27 cellular contexts compared by ENCODE assay signal in genomic region chr4:127978930-127979329, GRCh38. TPM values are rescaled to one million over a fixed set of nuclear protein-coding genes. Genes with fewer than 3 reads are reported as not detected.
DNase-seq lines count a peak whose midpoint lies in the region; ATAC-seq, FAIRE-seq and TF ChIP-seq lines count a peak whose summit lies in the region.
"Had no signal": no experiment of that assay in that cellular context is flagged by ENCODE, and none has a peak within 500 bp of the region (broad histone marks: within the 10 kb centered on the region; RNA-seq: fewer than 3 reads in every experiment).

No MANE protein-coding gene starts in this region.

- intact Hi-C loops in GM12878 (cut with micrococcal nuclease; ENCODE audit: unreplicated experiment) = no loop called here

- no peak for TF ChIP-seq CTCF in GM12878 (IDR thresholded peaks at IDR 0.05 in 2 of 3, conservative IDR thresholded peaks at IDR 0.05 in 1 of 3; ENCODE audit: control insufficient read depth in 2 of 3, extremely low read depth in 1 of 3, insufficient read depth in 1 of 3, low read depth in 3 of 3, low read length in 3 of 3)
- no peak for TF ChIP-seq CTCF in tibial nerve (IDR thresholded peaks at IDR 0.05)
- no peak for TF ChIP-seq CTCF in glutamatergic neuron (IDR thresholded peaks at IDR 0.05; ENCODE audit: partially characterized antibody, unreplicated experiment)

- H3K27ac ChIP-seq in GM12878 (ENCODE audit: control insufficient read depth, insufficient read depth) = no peak overlapping the region
- H3K27ac ChIP-seq in tibial nerve = no peak overlapping the region
- H3K27ac ChIP-seq: 22Rv1, BLaER1 had no signal

- H3K9me3 ChIP-seq in GM12878 (replicated peaks; ENCODE audit: control insufficient read depth, insufficient read depth, low read length) = peaks cover 2% of the 10 kb centered on the region; the same call in 2 of the 3 replicates
- H3K9me3 ChIP-seq in tibial nerve = peaks cover 0 to 4% (median 0%) of the 10 kb centered on the region in 4 donors
- H3K9me3 ChIP-seq: BE2C had no signal

- no peak overlapping the region for H3K4me3 Mint-ChIP-seq in glutamatergic neuron (ENCODE audit: unreplicated experiment)
- no peak overlapping the region for H3K4me3 Mint-ChIP-seq in stimulated activated naive CD8-positive, alpha-beta T cell treated with anti-CD3 and anti-CD28 coated beads, Interleukin-15, amount 100 ng/mL, for 72 hours
- H3K4me3 Mint-ChIP-seq: CD14-positive monocyte; CD4-positive, alpha-beta memory T cell; CD4-positive, CD25-positive, alpha-beta regulatory T cell; CD8-positive, alpha-beta memory T cell had no signal

- BruUV-seq in GM12878 (replicated peaks; lab: Mats Ljungman, UMichigan) = no TSS peak

- CTCF ChIA-PET in GM12878 (lab: Yijun Ruan, JAX) = interaction anchor here (1.2 to 1.5 kb wide), 2 partner anchors 20 to 26 kb away, joined by 3 read pairs; no protein-coding TSS in a partner anchor

- no peaks in the 10 kb centered on the region for H3K36me3 Mint-ChIP-seq in glutamatergic neuron (ENCODE audit: unreplicated experiment)

- H3K27me3 ChIP-seq in GM12878 (replicated peaks in 1 of 2; ENCODE audit: control insufficient read depth in 2 of 2, insufficient read depth in 2 of 2, low read length in 1 of 2) (no peaks in the 10 kb centered on the region), tibial nerve (no peaks in the 10 kb centered on the region)
- H3K27me3 ChIP-seq: BE2C, BLaER1 had no signal

- H3K79me2 ChIP-seq in GM12878 (ENCODE audit: control insufficient read depth, insufficient read depth, low read length) = peaks cover 2% of the 10 kb centered on the region

- TF ChIP-seq RAD21 in GM12878 (IDR thresholded peaks at IDR 0.05; ENCODE audit: insufficient read depth, low read depth, low read length) = no peak

- no peak overlapping the region for H3K4me2 ChIP-seq in GM12878 (ENCODE audit: control insufficient read depth, insufficient read depth)
- H3K4me2 ChIP-seq: BLaER1 had no signal

- no peaks in the 10 kb centered on the region for H4K20me1 ChIP-seq in GM12878 (ENCODE audit: control insufficient read depth, insufficient read depth)
- H4K20me1 ChIP-seq: BLaER1 had no signal

- no peak overlapping the region for H2AFZ ChIP-seq in GM12878 (ENCODE audit: control insufficient read depth, low read depth, low read length)

- SMC1A ChIA-PET in GM12878 (lab: Charles Lee; ENCODE audit: uncharacterized antibody, unreplicated experiment) = interaction anchor here (1.5 to 3.9 kb wide), 2 partner anchors 13 to 19 kb away, joined by 4 to 12 read pairs; partner anchors contain the start of genes ABHD18 and MFSD8

- TF ChIP-seq POLR2A in GM12878 (IDR thresholded peaks at IDR 0.05; ENCODE audit: low read depth, low read length) (no peak), tibial nerve (IDR thresholded peaks at IDR 0.05) (no peak)

- no peak overlapping the region for H3K4me3 ChIP-seq in GM12878
- H3K4me3 ChIP-seq in tibial nerve = no peak overlapping the region
- H3K4me3 ChIP-seq: BLaER1 had no signal

- H3K4me1 Mint-ChIP-seq in glutamatergic neuron (ENCODE audit: low read depth, unreplicated experiment) = no peaks in the 10 kb centered on the region
- peaks cover 7% of the 10 kb centered on the region for H3K4me1 Mint-ChIP-seq in stimulated activated naive CD8-positive, alpha-beta T cell treated with anti-CD3 and anti-CD28 coated beads, Interleukin-15, amount 100 ng/mL, for 72 hours
- H3K4me1 Mint-ChIP-seq: CD14-positive monocyte had no signal

- H3K9ac ChIP-seq in GM12878 (ENCODE audit: control insufficient read depth, insufficient read depth, low read length) = no peak overlapping the region
- H3K9ac ChIP-seq: BLaER1 had no signal

- FAIRE-seq in A204.1 (lab: Jason Lieb, UNC) (peak; percentile 21), GM12878 (lab: Jason Lieb, UNC) (peak; percentile 49), colon (lab: Jason Lieb, UNC) (peak; percentile 41), islet of Langerhans (lab: Jason Lieb, UNC) (peak; percentile 84)
- FAIRE-seq: GM12892, GM18507 had no signal

- ATAC-seq in GM12878 = no peak
- no peak for ATAC-seq in stimulated activated naive CD8-positive, alpha-beta T cell treated with anti-CD3 and anti-CD28 coated beads, Interleukin-15, amount 100 ng/mL, for 72 hours

- H3K27ac Mint-ChIP-seq in glutamatergic neuron (ENCODE audit: unreplicated experiment) = no peak overlapping the region
- H3K27ac Mint-ChIP-seq in stimulated activated naive CD8-positive, alpha-beta T cell treated with anti-CD3 and anti-CD28 coated beads, Interleukin-15, amount 100 ng/mL, for 72 hours = peak overlapping the region in 1 of 2 donors; percentile 59
- H3K27ac Mint-ChIP-seq: CD14-positive monocyte; CD8-positive, alpha-beta memory T cell had no signal

- peaks cover 2% of the 10 kb centered on the region for H3K9me3 Mint-ChIP-seq in glutamatergic neuron (ENCODE audit: unreplicated experiment)
- no peaks in the 10 kb centered on the region for H3K9me3 Mint-ChIP-seq in stimulated activated naive CD8-positive, alpha-beta T cell treated with anti-CD3 and anti-CD28 coated beads, Interleukin-15, amount 100 ng/mL, for 72 hours
- H3K9me3 Mint-ChIP-seq: CD4-positive, alpha-beta memory T cell; CD4-positive, CD25-positive, alpha-beta regulatory T cell; CD8-positive, alpha-beta memory T cell had no signal

- TF ChIP-seq EP300 in GM12878 (IDR thresholded peaks at IDR 0.05; ENCODE audit: borderline replicate concordance in 1 of 2, control insufficient read depth in 1 of 2, low read depth in 2 of 2, low read length in 2 of 2) = no peak
- no peak for TF ChIP-seq EP300 in tibial nerve (IDR thresholded peaks at IDR 0.05)

- H3K36me3 ChIP-seq in GM12878 (ENCODE audit: control insufficient read depth in 2 of 2, insufficient read depth in 2 of 2, low read length in 1 of 2) (peaks cover 0 to 4% of the 10 kb centered on the region in 2 experiments; a peak in 1 of 4 replicates), tibial nerve (peaks cover 0 to 13% (median 0%) of the 10 kb centered on the region in 3 donors)
- H3K36me3 ChIP-seq: BE2C had no signal

- H3K27me3 Mint-ChIP-seq in glutamatergic neuron (ENCODE audit: unreplicated experiment) = no peaks in the 10 kb centered on the region
- no peaks in the 10 kb centered on the region for H3K27me3 Mint-ChIP-seq in stimulated activated naive CD8-positive, alpha-beta T cell treated with anti-CD3 and anti-CD28 coated beads, Interleukin-15, amount 100 ng/mL, for 72 hours
- H3K27me3 Mint-ChIP-seq: CD4-positive, alpha-beta memory T cell; CD4-positive, CD25-positive, alpha-beta regulatory T cell; CD8-positive, alpha-beta memory T cell had no signal

- POLR2A ChIA-PET in GM12878 (lab: Charles Lee) = interaction anchor here (2.9 kb wide), 1 partner anchor 14 kb away, joined by 9 read pairs; the partner anchor contains the start of genes ABHD18 and MFSD8

- DNase-seq in GM12878 (ENCODE audit: low read depth, low spot score) (no peak), NCI-H510A (lab: John Stamatoyannopoulos, UW) (no peak), tibial nerve (ENCODE audit: low spot score in 2 of 2) (no peak), glutamatergic neuron (no peak)
- no peak for DNase-seq in stimulated activated naive CD8-positive, alpha-beta T cell treated with anti-CD3 and anti-CD28 coated beads, Interleukin-15, amount 100 ng/mL, for 72 hours
- DNase-seq: ACHN; BE2C; C1 segment of cervical spinal cord; CD4-positive, alpha-beta memory T cell; CD4-positive, CD25-positive, alpha-beta regulatory T cell; CD8-positive, alpha-beta memory T cell; COR-L47; DMS 273 treated with DMSO at 0.1 percent for 48 hours; DMS153; DMS53; DMS79; DND-41; EL; GF-D8 had no signal

- in situ Hi-C loops in GM12878 (cut with MboI) = no loop called here

- WGBS in GM12878 (ENCODE audit: insufficient coverage, insufficient replicate concordance, low lambda C conversion rate, missing lambda C conversion rate) = 98% methylated on average over 2 of the region's 2 CpGs
- 97 to 100% methylated on average over 2 of the region's 2 CpGs for WGBS in tibial nerve, 2 donors

- H3K4me1 ChIP-seq in GM12878 (ENCODE audit: control insufficient read depth, insufficient read depth, low read length) (no peaks in the 10 kb centered on the region), tibial nerve (no peaks in the 10 kb centered on the region)
- H3K4me1 ChIP-seq: BE2C, BLaER1 had no signal

- RAD21 ChIA-PET in GM12878 (lab: Charles Lee; ENCODE audit: unreplicated experiment) = no interaction called here

RNA-seq across cellular contexts. Expression of gene ABHD18, which starts 13.7 kb away (rescaled TPM):
- total RNA-seq in GM12878 (2013; cell fraction: nucleolus; rRNA removed) = 38.5 and 42.9 TPM in 2 replicates
- total RNA-seq in GM12878 (2014; rRNA removed) (9.2 and 12.9 TPM in 2 replicates), GM12878 (2014; rRNA removed; fragmentation: Illumina TruSeq; extraction: Trizol) (13.5 and 14.6 TPM in 2 replicates), GM12878 (2021) (10.4 and 11.1 TPM in 2 replicates), tibial nerve (10 to 100 TPM in 2 of 4 donors, 1 to 10 TPM in 2; 8.0 to 17.7 (median 10.1) TPM), glutamatergic neuron (ENCODE audit: unreplicated experiment) (9.7 TPM)
- polyA plus RNA-seq in GM12878 (2011; ENCODE audit: low read depth) = 3.0 TPM
- polyA plus RNA-seq in GM12878 (2011; rRNA removed) (10.1 and 16.3 TPM in 2 replicates), GM12878 (2014; fragmentation: Illumina TruSeq; extraction: Trizol) (13.3 and 17.7 TPM in 2 replicates), GM12878 (2014; fragmentation: Nextera tagmentation; extraction: Ambion mirVana) (1 to 10 TPM; 3.4 to 3.5 TPM), GM12878 (2014; rRNA removed) (7.3 and 8.3 TPM in 2 replicates), GM12878 (2016; fragmentation: Nextera tagmentation; extraction: Ambion mirVana) (10 to 100 TPM in 1 of 2 experiments, 1 to 10 TPM in 1; 8.7 to 11.6 TPM)
- 3.7 and 4.9 TPM in 2 replicates for polyA plus RNA-seq in GM12878 (2011; cell fraction: cytosol; rRNA removed)
- polyA plus RNA-seq in GM12878 (2011; cell fraction: nucleus; rRNA removed) = 6.8 and 7.9 TPM in 2 replicates
- polyA plus RNA-seq in GM12878 (2012) = 6.4 and 8.0 TPM in 2 replicates
- polyA minus RNA-seq in GM12878 (2011; rRNA and poly(A)+ RNA removed) = 7.9 and 12.1 TPM in 2 replicates
- 6.2 and 6.9 TPM in 2 replicates for polyA minus RNA-seq in GM12878 (2011; cell fraction: cytosol; rRNA and poly(A)+ RNA removed)
- 6.6 and 7.3 TPM in 2 replicates for polyA minus RNA-seq in GM12878 (2011; cell fraction: nucleus; rRNA and poly(A)+ RNA removed)

RNA-seq across cellular contexts. Expression of gene MFSD8, which starts 14.0 kb away (rescaled TPM):
- 145 and 160 TPM in 2 replicates for total RNA-seq in GM12878 (2013; cell fraction: nucleolus; rRNA removed)
- 19.4 and 21.7 TPM in 2 replicates for total RNA-seq in GM12878 (2014; rRNA removed)
- 18.4 and 18.6 TPM in 2 replicates for total RNA-seq in GM12878 (2014; rRNA removed; fragmentation: Illumina TruSeq; extraction: Trizol)
- 13.5 and 17.0 TPM in 2 replicates for total RNA-seq in GM12878 (2021)
- 6.0 TPM for polyA plus RNA-seq in GM12878 (2011; ENCODE audit: low read depth)
- 27.7 and 45.4 TPM in 2 replicates for polyA plus RNA-seq in GM12878 (2011; rRNA removed)
- 8.4 and 9.4 TPM in 2 replicates for polyA plus RNA-seq in GM12878 (2011; cell fraction: cytosol; rRNA removed)
- polyA plus RNA-seq in GM12878 (2011; cell fraction: nucleus; rRNA removed) = 47.8 and 58.2 TPM in 2 replicates
- polyA plus RNA-seq in GM12878 (2012) = 10.0 and 10.2 TPM in 2 replicates
- polyA plus RNA-seq in GM12878 (2014; fragmentation: Illumina TruSeq; extraction: Trizol) = 12.7 and 15.8 TPM in 2 replicates
- 10 to 100 TPM; 18.2 to 29.9 TPM for polyA plus RNA-seq in GM12878 (2014; fragmentation: Nextera tagmentation; extraction: Ambion mirVana)
- 11.2 and 13.2 TPM in 2 replicates for polyA plus RNA-seq in GM12878 (2014; rRNA removed)
- 10 to 100 TPM; 16.8 to 18.8 TPM for polyA plus RNA-seq in GM12878 (2016; fragmentation: Nextera tagmentation; extraction: Ambion mirVana)
- polyA minus RNA-seq in GM12878 (2011; rRNA and poly(A)+ RNA removed) = 21.6 and 26.6 TPM in 2 replicates
- 8.2 and 9.8 TPM in 2 replicates for polyA minus RNA-seq in GM12878 (2011; cell fraction: cytosol; rRNA and poly(A)+ RNA removed)
- polyA minus RNA-seq in GM12878 (2011; cell fraction: nucleus; rRNA and poly(A)+ RNA removed) = 20.7 and 27.4 TPM in 2 replicates
- 10 to 100 TPM; 21.3 to 53.1 (median 31.5) TPM for total RNA-seq in tibial nerve
- 22.6 TPM for total RNA-seq in glutamatergic neuron (ENCODE audit: unreplicated experiment)
